ENCODE assay signal across 9 cellular contexts in genomic region chr20:4150095-4150492, GRCh38. TPM values are rescaled to one million over a fixed set of nuclear protein-coding genes. Genes with fewer than 3 reads are reported as not detected.
A peak's percentile ranks its signal among the peaks of the same experiment; 100 is the strongest.
DNase-seq lines count a peak whose midpoint lies in the region; ATAC-seq lines count a peak whose summit lies in the region.
"Had no signal": no experiment of that assay in that cellular context is flagged by ENCODE, and none has a peak within 500 bp of the region (broad histone marks: within the 10 kb centered on the region; RNA-seq: fewer than 3 reads in every experiment).

No MANE protein-coding gene starts in this region.

- ATAC-seq in GM21447 (IDR thresholded peaks at IDR 0.05; ENCODE audit: unreplicated experiment) = no peak
- no peak for ATAC-seq in HG02623 (IDR thresholded peaks at IDR 0.05; ENCODE audit: unreplicated experiment)

- H3K9me3 ChIP-seq in adipocyte (ENCODE audit: control insufficient read depth, low read length) = no peaks in the 10 kb centered on the region
- no peaks in the 10 kb centered on the region for H3K9me3 ChIP-seq in stomach smooth muscle (ENCODE audit: control insufficient read depth in 2 of 2, low read length in 2 of 2)

- H3K27ac ChIP-seq in stomach smooth muscle (ENCODE audit: low read length) = no peak overlapping the region

- no peaks in the 10 kb centered on the region for H3K27me3 ChIP-seq in adipocyte (replicated peaks; ENCODE audit: control insufficient read depth, insufficient read depth, low read length)
- H3K27me3 ChIP-seq in stomach smooth muscle (ENCODE audit: control insufficient read depth in 1 of 2, insufficient read depth in 2 of 2, low read length in 2 of 2) = no peaks in the 10 kb centered on the region

- H3K36me3 ChIP-seq in adipocyte (ENCODE audit: control insufficient read depth, insufficient read depth, low read length, severe bottlenecking) (no peaks in the 10 kb centered on the region), stomach smooth muscle (ENCODE audit: control insufficient read depth in 2 of 2, insufficient read depth in 2 of 2, low read length in 2 of 2) (no peaks in the 10 kb centered on the region)

- peak overlapping the region; percentile 84 for H3K4me3 ChIP-seq in adipocyte (ENCODE audit: low read length)
- peak overlapping the region; percentile 47 to 76 for H3K4me3 ChIP-seq in stomach smooth muscle (ENCODE audit: low read length in 2 of 2)

- DNase-seq in SIG-M5 treated with dmso at 0.1 percent for 504 hours (lab: John Stamatoyannopoulos, UW; ENCODE audit: unreplicated experiment) (peak; percentile 31), SIG-M5 (lab: John Stamatoyannopoulos, UW) (no peak), adipocyte (ENCODE audit: low read depth) (peak; percentile 63), islet precursor cell (peak; percentile 69), occipital lobe (lab: John Stamatoyannopoulos, UW) (no peak)
- DNase-seq: NCI-H1092 had no signal

- H3K4me1 ChIP-seq in adipocyte (ENCODE audit: control insufficient read depth, insufficient read depth, low read length) (peaks cover 24% of the 10 kb centered on the region), stomach smooth muscle (ENCODE audit: control insufficient read depth, insufficient read depth, low read length) (peaks cover 18% of the 10 kb centered on the region)

- H3K9ac ChIP-seq in adipocyte (ENCODE audit: low read length) = peak overlapping the region; percentile 82
- H3K9ac ChIP-seq in stomach smooth muscle (ENCODE audit: low read length in 2 of 2) = peak overlapping the region in 1 of 2 donors; percentile 67

RNA-seq across cellular contexts. Expression of gene SMOX, which starts 1.5 kb away (rescaled TPM):
- 10.8 TPM for total RNA-seq in occipital lobe

Comparison
In these comparisons a context has a peak if more than half of its experiments do, and no peak if none do; other contexts are left out.
1. DNase-seq: peak in SIG-M5 treated with dmso at 0.1 percent for 504 hours (single experiment), adipocyte (single experiment) and islet precursor cell (single experiment); none in SIG-M5 (single experiment) and occipital lobe (single experiment).